ENCODE assay signal across 8 cellular contexts in the genomic region with DNA sequence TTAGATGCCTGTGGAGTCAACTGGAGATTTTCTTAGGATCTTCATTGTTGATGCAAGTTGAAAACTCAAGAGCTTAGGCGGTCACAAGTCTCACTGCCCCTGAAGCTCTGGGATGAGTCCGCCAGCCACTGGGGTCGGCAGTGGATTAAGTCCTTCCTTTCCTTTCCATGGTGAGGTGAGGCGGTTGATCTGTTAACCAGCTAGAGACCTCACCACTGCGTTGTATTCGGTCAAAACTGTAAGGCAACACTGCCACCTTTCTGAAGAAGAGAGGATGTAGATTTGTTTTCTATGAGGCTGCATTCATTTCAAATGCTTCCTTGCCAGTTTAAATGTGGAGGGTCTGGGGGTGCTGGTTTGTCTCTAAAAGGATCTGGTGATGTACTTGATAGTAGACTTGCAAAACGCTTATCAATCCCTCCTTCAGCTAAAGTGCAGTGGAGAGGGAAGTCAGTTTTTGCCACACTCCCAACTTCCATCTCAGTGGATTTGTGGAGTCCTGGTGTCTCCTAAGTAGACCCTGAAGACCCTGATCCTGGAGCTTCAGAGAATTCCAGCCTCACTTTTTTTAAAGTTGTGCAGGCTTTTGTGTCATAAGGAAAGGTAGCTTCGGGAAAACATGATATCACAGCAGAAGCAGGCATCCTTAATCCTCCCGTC. TPM values are rescaled to one million over a fixed set of nuclear protein-coding genes. Genes with fewer than 3 reads are reported as not detected.
DNase-seq lines count a peak whose midpoint lies in the region; ATAC-seq, FAIRE-seq and TF ChIP-seq lines count a peak whose summit lies in the region.

No MANE protein-coding gene starts in this region.

- 0% methylated on average over 9 of the region's 9 CpGs for WGBS in K562 (ENCODE audit: insufficient coverage, low coverage, missing lambda C conversion rate)

- H3K27me3 ChIP-seq in K562 (ENCODE audit: control insufficient read depth in 2 of 2, insufficient read depth in 2 of 2, low read length in 2 of 2): peaks cover 0 to 17% of the 10 kb centered on the region in 2 experiments; a peak in 3 of 5 replicates

- H2AFZ ChIP-seq in K562 (ENCODE audit: low read depth, low read length): no peak overlapping the region

- no peaks in the 10 kb centered on the region for H3K79me2 ChIP-seq in K562 (ENCODE audit: control insufficient read depth, insufficient read depth, low read length)

- no peak for FAIRE-seq in K562 (lab: Jason Lieb, UNC)

- no peaks in the 10 kb centered on the region for H4K20me1 ChIP-seq in K562 (replicated peaks; ENCODE audit: control insufficient read depth, insufficient read depth, low read length)

- H3K9me3 ChIP-seq in K562 (replicated peaks; ENCODE audit: control insufficient read depth, insufficient read depth, low read depth, low read length): no peaks in the 10 kb centered on the region

- no peak overlapping the region for H3K4me3 Mint-ChIP-seq in activated T-cell treated with anti-CD3 and anti-CD28 coated beads, Interleukin-2, amount 50 U/mL, for 24 hours
- no peak overlapping the region for H3K4me3 Mint-ChIP-seq in CD14-positive monocyte

- H3K27ac Mint-ChIP-seq in activated T-cell treated with anti-CD3 and anti-CD28 coated beads, Interleukin-2, amount 50 U/mL, for 24 hours: no peak overlapping the region
- H3K27ac Mint-ChIP-seq in CD14-positive monocyte: no peak overlapping the region

- H3K36me3 Mint-ChIP-seq in activated T-cell treated with anti-CD3 and anti-CD28 coated beads, Interleukin-2, amount 50 U/mL, for 24 hours (ENCODE audit: low read depth): no peaks in the 10 kb centered on the region
- peaks cover 0 to 4% of the 10 kb centered on the region in 2 donors for H3K36me3 Mint-ChIP-seq in CD14-positive monocyte

- no peak overlapping the region for H3K4me2 ChIP-seq in K562 (ENCODE audit: insufficient read depth, low read length)

- no peaks in the 10 kb centered on the region for H3K9me3 Mint-ChIP-seq in activated T-cell treated with anti-CD3 and anti-CD28 coated beads, Interleukin-2, amount 50 U/mL, for 24 hours
- peaks cover 0 to 10% (median 1%) of the 10 kb centered on the region in 7 donors for H3K9me3 Mint-ChIP-seq in CD14-positive monocyte

- H3K4me1 ChIP-seq in K562 (replicated peaks in 1 of 2; ENCODE audit: control insufficient read depth in 2 of 2, insufficient read depth in 2 of 2, low read length in 2 of 2): no peaks in the 10 kb centered on the region; a peak in 1 of 5 replicates

- no peak overlapping the region for H3K27ac ChIP-seq in C4-2B
- H3K27ac ChIP-seq in K562 (ENCODE audit: extremely low read depth, low read depth, low read length): no peak overlapping the region

- no peak for TF ChIP-seq POLR2A in K562 (conservative IDR thresholded peaks at IDR 0.05)

- no peaks in the 10 kb centered on the region for H3K9me1 ChIP-seq in K562 (ENCODE audit: control insufficient read depth, insufficient read depth, low read length)

- peak in 1 of 2 experiments; percentile 43; a peak in 2 of 4 replicates for TF ChIP-seq RAD21 in K562 (CRISPR knock-in tag; conservative IDR thresholded peaks at IDR 0.05 in 1 of 2, IDR thresholded peaks at IDR 0.05 in 1 of 2)

- in situ Hi-C loops in K562 (cut with MboI): loop anchor here (10.0 kb wide), 1 partner anchor 413 kb away; no protein-coding TSS in a partner anchor

- H3K9ac ChIP-seq in K562 (ENCODE audit: insufficient read depth in 1 of 2, low read depth in 2 of 2, low read length in 2 of 2): no peak overlapping the region

- DNase-seq in HuH-7 (ENCODE audit: low spot score): peak; percentile 66
- peak in 2 of 4 experiments; percentile 11 to 34 for DNase-seq in K562 (ENCODE audit: extremely low read depth in 1 of 4, low spot score in 3 of 4)
- DNase-seq in kidney glomerular epithelial cell (lab: John Stamatoyannopoulos, UW): peak; percentile 11
- peak; percentile 56 for DNase-seq in ureter (ENCODE audit: low spot score)
- DNase-seq in activated T-cell treated with anti-CD3 and anti-CD28 coated beads, Interleukin-2, amount 50 U/mL, for 24 hours: no peak
- DNase-seq in CD14-positive monocyte (ENCODE audit: low spot score): no peak

- ATAC-seq in K562 (peak; percentile 47; the same call in 1 of the 3 replicates), GM21390 (IDR thresholded peaks at IDR 0.05; ENCODE audit: unreplicated experiment) (no peak)

- no peaks in the 10 kb centered on the region for H3K4me1 Mint-ChIP-seq in activated T-cell treated with anti-CD3 and anti-CD28 coated beads, Interleukin-2, amount 50 U/mL, for 24 hours (ENCODE audit: low read depth)
- H3K4me1 Mint-ChIP-seq in CD14-positive monocyte: peaks cover 4% of the 10 kb centered on the region

- BruUV-seq in K562 (replicated peaks; lab: Mats Ljungman, UMichigan): no TSS peak

- peaks cover 66% of the 10 kb centered on the region for H3K27me3 Mint-ChIP-seq in activated T-cell treated with anti-CD3 and anti-CD28 coated beads, Interleukin-2, amount 50 U/mL, for 24 hours
- H3K27me3 Mint-ChIP-seq in CD14-positive monocyte (ENCODE audit: low read depth in 3 of 3): peaks cover 42 to 47% (median 47%) of the 10 kb centered on the region in 3 donors

- TF ChIP-seq EP300 in K562 (IDR thresholded peaks at IDR 0.05; ENCODE audit: low read length): no peak

- H3K36me3 ChIP-seq in K562 (ENCODE audit: control insufficient read depth, insufficient read depth, low read length): no peaks in the 10 kb centered on the region

- intact Hi-C loops in K562 (cut with micrococcal nuclease) (loop anchor here (2.0 to 5.0 kb wide), 3 partner anchors 325 to 487 kb away; no protein-coding TSS in a partner anchor), CD14-positive monocyte (cut with micrococcal nuclease) (no loop called here)

- peak; percentile 74 for TF ChIP-seq CTCF in C4-2B (conservative IDR thresholded peaks at IDR 0.05)
- TF ChIP-seq CTCF in K562 (IDR thresholded peaks at IDR 0.05 in 2 of 3, conservative IDR thresholded peaks at IDR 0.05 in 1 of 3; ENCODE audit: insufficient read depth in 2 of 3, low read depth in 1 of 3, low read length in 3 of 3): peak; percentile 14 to 40 (median 32); a peak in 2 of 6 replicates
- no peak for TF ChIP-seq CTCF in CD14-positive monocyte (IDR thresholded peaks at IDR 0.05)

- POLR2A ChIA-PET in K562 (lab: Yijun Ruan, JAX): no interaction called here

- CTCF ChIA-PET in K562 (lab: Yijun Ruan, JAX; ENCODE audit: low intra/inter-chr PET ratio): interaction anchor here (0.5 to 1.2 kb wide), 4 partner anchors 383 to 486 kb away, joined by 3 to 4 read pairs (median 3); no protein-coding TSS in a partner anchor

- H3K4me3 ChIP-seq in K562: no peak overlapping the region

TF ChIP-seq in K562, 482 proteins besides CTCF, POLR2A, EP300 and RAD21:
- TF ChIP-seq HMBOX1 (IDR thresholded peaks at IDR 0.05) (peak; percentile 55; the same call in 1 of the 2 replicates), ZNF780A (CRISPR knock-in tag; IDR thresholded peaks at IDR 0.05) (no peak)

RNA-seq across cellular contexts. Expression of gene MYOCD, which starts 1.7 kb away (rescaled TPM):
- not detected in 2 replicates for total RNA-seq in K562 (2011; cell fraction: chromatin; rRNA removed; ENCODE audit: low replicate concordance)
- total RNA-seq in K562 (2011; cell fraction: nucleolus; rRNA removed): not detected in 2 replicates
- total RNA-seq in K562 (2011; cell fraction: nucleoplasm; rRNA removed): not detected in 2 replicates
- total RNA-seq in K562 (2014; rRNA removed) (not detected in 2 replicates), K562 (2014; rRNA removed; fragmentation: Illumina TruSeq; extraction: Trizol) (not detected in 2 replicates), K562 (2015; rRNA removed; fragmentation: Illumina TruSeq; extraction: Trizol) (not detected in 2 replicates), K562 (2021) (not detected in 2 replicates), ureter (28.2 TPM)
- polyA plus RNA-seq in K562 (2011; rRNA removed) (not detected in 2 replicates), K562 (2014; fragmentation: Illumina TruSeq; extraction: Trizol) (not detected in 2 replicates), K562 (2014; fragmentation: Nextera tagmentation; extraction: Ambion mirVana) (not detected), K562 (2014; rRNA removed) (not detected in 2 replicates), CD14-positive monocyte (not detected)
- not detected in 2 replicates for polyA plus RNA-seq in K562 (2011; cell fraction: cytosol; rRNA removed)
- polyA plus RNA-seq in K562 (2011; cell fraction: nucleus; rRNA removed): not detected in 2 replicates
- not detected in 2 replicates for polyA plus RNA-seq in K562 (2012)
- polyA minus RNA-seq in K562 (2011; rRNA and poly(A)+ RNA removed): not detected in 2 replicates
- polyA minus RNA-seq in K562 (2011; cell fraction: cytosol; rRNA and poly(A)+ RNA removed): not detected in 2 replicates
- polyA minus RNA-seq in K562 (2011; cell fraction: nucleus; rRNA and poly(A)+ RNA removed): not detected in 2 replicates

Comparison
In these comparisons a context has a peak if more than half of its experiments do, and no peak if none do; other contexts are left out.
1. DNase-seq: peak in HuH-7 (single experiment), kidney glomerular epithelial cell (single experiment) and ureter (single experiment); none in activated T-cell treated with anti-CD3 and anti-CD28 coated beads, Interleukin-2, amount 50 U/mL, for 24 hours (single experiment) and CD14-positive monocyte (single experiment).
2. RNA of gene MYOCD, which starts 1.7 kb away (total RNA-seq): 28.2 TPM in ureter (single experiment); not detected in K562; every median in the first group is over 10 times any median in the second.